16 cellular contexts compared by ENCODE assay signal in the genomic region with DNA sequence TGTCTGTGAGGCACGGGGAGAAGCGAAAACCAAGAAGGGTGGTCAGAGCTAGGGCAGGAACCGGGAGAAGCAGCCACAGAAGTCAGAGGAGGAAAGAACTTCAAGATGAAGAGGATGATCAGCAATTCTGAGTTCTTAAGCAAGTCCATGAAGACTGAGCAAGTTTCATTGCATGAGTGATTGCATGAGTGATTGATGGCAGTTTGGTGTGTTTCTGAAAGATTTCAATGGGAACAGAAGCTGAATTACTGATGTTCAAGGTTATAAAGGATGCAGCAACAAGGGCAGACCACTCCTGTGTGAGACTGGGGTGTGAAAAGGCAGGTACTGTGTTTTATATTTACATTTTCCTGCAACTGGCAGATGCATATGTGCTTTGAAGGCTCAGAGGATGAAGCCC. TPM values are rescaled to one million over a fixed set of nuclear protein-coding genes. Genes with fewer than 3 reads are reported as not detected.
DNase-seq lines count a peak whose midpoint lies in the region; ATAC-seq lines count a peak whose summit lies in the region.
"Had no signal": no experiment of that assay in that cellular context is flagged by ENCODE, and none has a peak within 500 bp of the region (broad histone marks: within the 10 kb centered on the region; RNA-seq: fewer than 3 reads in every experiment).

No MANE protein-coding gene starts in this region.

- H3K27ac ChIP-seq in muscle layer of colon (ENCODE audit: low read depth, low read length), result peak overlapping the region; percentile 3
- peak overlapping the region; percentile 64 for H3K27ac ChIP-seq in subcutaneous abdominal adipose tissue (ENCODE audit: low read depth, low read length)
- H3K27ac ChIP-seq: A549, tibial artery had no signal

- DNase-seq in activated naive CD8-positive, alpha-beta T cell treated with anti-CD3 and anti-CD28 coated beads for 36 hours, result no peak
- DNase-seq in central memory CD8-positive, alpha-beta T cell (ENCODE audit: low spot score in 2 of 2), result no peak
- DNase-seq in NCI-H2081 treated with DMSO at 0.1 percent for 48 hours (lab: John Stamatoyannopoulos, UW), result no peak
- no peak for DNase-seq in HUDEP-2 (lab: John Stamatoyannopoulos, UW; ENCODE audit: unreplicated experiment in 76 of 76)
- DNase-seq: activated CD8-positive, alpha-beta T cell treated with anti-CD3 and anti-CD28 coated beads, Interleukin-2, amount 10 ng/mL, durations not matched to agents 7 days and 5 days; activated naive CD4-positive, alpha-beta T cell; cerebellar nuclear complex; erythroblast; NCI-H1694; small intestine; tibial artery had no signal

- H3K27ac Mint-ChIP-seq in activated naive CD8-positive, alpha-beta T cell, result peak overlapping the region; percentile 22
- H3K27ac Mint-ChIP-seq in activated naive CD8-positive, alpha-beta T cell treated with anti-CD3 and anti-CD28 coated beads for 36 hours, result no peak overlapping the region
- peak overlapping the region; percentile 19 for H3K27ac Mint-ChIP-seq in central memory CD8-positive, alpha-beta T cell (ENCODE audit: low read depth)
- H3K27ac Mint-ChIP-seq: activated CD8-positive, alpha-beta T cell treated with anti-CD3 and anti-CD28 coated beads, Interleukin-2, amount 10 ng/mL, durations not matched to agents 7 days and 5 days had no signal

- no peak overlapping the region for H3K4me3 Mint-ChIP-seq in activated naive CD8-positive, alpha-beta T cell
- no peak overlapping the region for H3K4me3 Mint-ChIP-seq in activated naive CD8-positive, alpha-beta T cell treated with anti-CD3 and anti-CD28 coated beads for 36 hours
- H3K4me3 Mint-ChIP-seq in central memory CD8-positive, alpha-beta T cell, result no peak overlapping the region
- H3K4me3 Mint-ChIP-seq: activated CD8-positive, alpha-beta T cell treated with anti-CD3 and anti-CD28 coated beads, Interleukin-2, amount 10 ng/mL, durations not matched to agents 7 days and 5 days had no signal

- H3K9me3 ChIP-seq in muscle layer of colon (ENCODE audit: low read length) (no peaks in the 10 kb centered on the region), subcutaneous abdominal adipose tissue (ENCODE audit: control insufficient read depth in 5 of 5, low read length in 5 of 5) (peaks cover 0 to 2% (median 0%) of the 10 kb centered on the region in 5 donors)
- H3K9me3 ChIP-seq: A549, tibial artery had no signal

- H3K9ac ChIP-seq in muscle layer of colon (ENCODE audit: low read length), result no peak overlapping the region
- no peak overlapping the region for H3K9ac ChIP-seq in subcutaneous abdominal adipose tissue (ENCODE audit: low read length in 5 of 5)

- H3K27me3 ChIP-seq in muscle layer of colon (ENCODE audit: control insufficient read depth in 1 of 2, insufficient read depth in 2 of 2, low read length in 2 of 2) (no peaks in the 10 kb centered on the region), subcutaneous abdominal adipose tissue (ENCODE audit: control insufficient read depth in 5 of 5, insufficient read depth in 4 of 5, low read length in 5 of 5) (no peaks in the 10 kb centered on the region)
- H3K27me3 ChIP-seq: tibial artery had no signal

- ATAC-seq in central memory CD8-positive, alpha-beta T cell (replicated peaks; ENCODE audit: extremely low read depth, poor library complexity, severe bottlenecking), result no peak
- ATAC-seq in HG03457 (IDR thresholded peaks at IDR 0.05; ENCODE audit: unreplicated experiment), result no peak
- ATAC-seq: A549; activated CD8-positive, alpha-beta T cell treated with anti-CD3 and anti-CD28 coated beads, Interleukin-2, amount 10 ng/mL, durations not matched to agents 7 days and 5 days had no signal

- H3K4me3 ChIP-seq in muscle layer of colon (ENCODE audit: low read depth in 1 of 2, low read length in 2 of 2) (no peak overlapping the region), subcutaneous abdominal adipose tissue (ENCODE audit: low read depth in 1 of 5, low read length in 5 of 5) (peak overlapping the region in 1 of 5 donors; percentile 3)
- H3K4me3 ChIP-seq: A549, tibial artery had no signal

- H3K4me1 ChIP-seq in muscle layer of colon (ENCODE audit: insufficient read depth, low read length), result peaks cover 61% of the 10 kb centered on the region
- peaks cover 7 to 56% (median 26%) of the 10 kb centered on the region in 5 donors for H3K4me1 ChIP-seq in subcutaneous abdominal adipose tissue (ENCODE audit: control insufficient read depth in 5 of 5, insufficient read depth in 5 of 5, low read length in 5 of 5)

- H3K36me3 ChIP-seq in muscle layer of colon (ENCODE audit: insufficient read depth, low read length), result no peaks in the 10 kb centered on the region
- no peaks in the 10 kb centered on the region for H3K36me3 ChIP-seq in subcutaneous abdominal adipose tissue (ENCODE audit: control insufficient read depth in 5 of 5, insufficient read depth in 5 of 5, low read length in 5 of 5)
- H3K36me3 ChIP-seq: tibial artery had no signal

- no peaks in the 10 kb centered on the region for H3K27me3 Mint-ChIP-seq in activated naive CD8-positive, alpha-beta T cell
- no peaks in the 10 kb centered on the region for H3K27me3 Mint-ChIP-seq in activated naive CD8-positive, alpha-beta T cell treated with anti-CD3 and anti-CD28 coated beads for 36 hours
- no peaks in the 10 kb centered on the region for H3K27me3 Mint-ChIP-seq in central memory CD8-positive, alpha-beta T cell

- H3K36me3 Mint-ChIP-seq in activated naive CD8-positive, alpha-beta T cell, result no peaks in the 10 kb centered on the region
- H3K36me3 Mint-ChIP-seq in activated naive CD8-positive, alpha-beta T cell treated with anti-CD3 and anti-CD28 coated beads for 36 hours, result no peaks in the 10 kb centered on the region
- peaks cover 7% of the 10 kb centered on the region for H3K36me3 Mint-ChIP-seq in central memory CD8-positive, alpha-beta T cell (ENCODE audit: insufficient read depth)

- no peaks in the 10 kb centered on the region for H3K9me3 Mint-ChIP-seq in activated naive CD8-positive, alpha-beta T cell (ENCODE audit: low read depth)
- no peaks in the 10 kb centered on the region for H3K9me3 Mint-ChIP-seq in activated naive CD8-positive, alpha-beta T cell treated with anti-CD3 and anti-CD28 coated beads for 36 hours
- no peaks in the 10 kb centered on the region for H3K9me3 Mint-ChIP-seq in central memory CD8-positive, alpha-beta T cell

- peaks cover 82% of the 10 kb centered on the region for H3K4me1 Mint-ChIP-seq in activated naive CD8-positive, alpha-beta T cell (ENCODE audit: low read depth)
- H3K4me1 Mint-ChIP-seq in activated naive CD8-positive, alpha-beta T cell treated with anti-CD3 and anti-CD28 coated beads for 36 hours, result peaks cover 57% of the 10 kb centered on the region
- H3K4me1 Mint-ChIP-seq in central memory CD8-positive, alpha-beta T cell, result peaks cover 67% of the 10 kb centered on the region

RNA-seq across cellular contexts. Expression of gene CCNY, which starts 35.4 kb away (rescaled TPM):
- 10 to 100 TPM; 52.1 to 55.2 TPM for total RNA-seq in activated naive CD8-positive, alpha-beta T cell treated with anti-CD3 and anti-CD28 coated beads for 36 hours
